Comparison of ENCODE assay signal across 6 cellular contexts in the genomic region with DNA sequence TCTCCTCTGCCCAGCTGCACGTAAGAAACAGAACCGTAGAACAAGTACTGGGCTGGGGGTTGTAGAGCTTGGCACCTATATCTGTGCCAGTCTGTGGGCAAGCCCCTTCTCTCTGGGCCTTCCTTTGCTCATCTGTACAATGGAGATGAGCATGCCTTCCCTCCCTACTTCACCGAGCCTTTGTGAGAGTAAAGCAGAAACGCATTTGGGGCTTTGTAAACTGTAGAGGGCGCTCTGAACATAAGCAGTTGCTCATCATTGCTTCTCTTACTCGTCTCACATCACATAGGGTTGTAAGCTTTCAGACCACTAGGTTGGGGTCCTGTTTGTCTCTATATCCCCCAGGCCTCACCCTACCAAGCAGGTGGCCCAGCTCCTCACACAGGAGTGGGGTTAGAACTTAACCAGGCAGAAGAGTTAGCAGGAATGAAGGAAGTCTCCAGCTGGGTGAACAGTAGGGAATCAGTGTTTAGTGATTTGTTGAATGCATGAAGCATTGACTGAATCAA. TPM values are rescaled to one million over a fixed set of nuclear protein-coding genes. Genes with fewer than 3 reads are reported as not detected.
DNase-seq lines count a peak whose midpoint lies in the region; ATAC-seq and TF ChIP-seq lines count a peak whose summit lies in the region.

No MANE protein-coding gene starts in this region.

- ATAC-seq in upper lobe of right lung (peak; percentile 27), GM18858 (IDR thresholded peaks at IDR 0.05; ENCODE audit: unreplicated experiment) (no peak)

- DNase-seq in 8988T (peak; percentile 89), GM19240 (ENCODE audit: insufficient read length, low spot score) (peak; percentile 35), Peyer's patch (peak in 1 of 3 donors; percentile 73), fibroblast of gingiva (ENCODE audit: low read depth) (peak; percentile 60), upper lobe of right lung (no peak)

- TF ChIP-seq POLR2A in Peyer's patch (IDR thresholded peaks at IDR 0.05): no peak

- no peaks in the 10 kb centered on the region for H3K9me3 ChIP-seq in Peyer's patch
- no peaks in the 10 kb centered on the region for H3K9me3 ChIP-seq in upper lobe of right lung

- intact Hi-C loops in upper lobe of right lung (cut with DNase I): loop anchor here (10.0 kb wide), 1 partner anchor 50 kb away; a partner anchor contains a TSS

- H3K4me3 ChIP-seq in Peyer's patch (no peak overlapping the region), upper lobe of right lung (no peak overlapping the region)

- H3K27me3 ChIP-seq in Peyer's patch (no peaks in the 10 kb centered on the region), upper lobe of right lung (peaks cover 27% of the 10 kb centered on the region)

- TF ChIP-seq CTCF in Peyer's patch (IDR thresholded peaks at IDR 0.05) (peak; percentile 2 to 69 (median 57)), upper lobe of right lung (IDR thresholded peaks at IDR 0.05) (peak; percentile 58)

- H3K27ac ChIP-seq in Peyer's patch: no peak overlapping the region
- H3K27ac ChIP-seq in upper lobe of right lung: no peak overlapping the region

- peaks cover 0 to 13% (median 0%) of the 10 kb centered on the region in 3 donors for H3K36me3 ChIP-seq in Peyer's patch
- H3K36me3 ChIP-seq in upper lobe of right lung: no peaks in the 10 kb centered on the region

- H3K4me1 ChIP-seq in Peyer's patch: peaks cover 8 to 43% (median 10%) of the 10 kb centered on the region in 4 donors
- H3K4me1 ChIP-seq in upper lobe of right lung: peaks cover 15% of the 10 kb centered on the region

RNA-seq across cellular contexts. Expression of a gene that starts 15.1 kb away (rescaled TPM):
- total RNA-seq in Peyer's patch: 1 to 10 TPM in 2 of 4 donors, under 1 TPM in 2; 0.53 to 2.5 (median 1.0) TPM
- 21.5 TPM for total RNA-seq in upper lobe of right lung

RNA-seq across cellular contexts. Expression of a gene that starts 19.8 kb away (rescaled TPM):
- 100 to 1,000 TPM in 3 of 4 donors, 10 to 100 TPM in 1; 23.1 to 283 (median 164) TPM for total RNA-seq in Peyer's patch
- 30.2 TPM for total RNA-seq in upper lobe of right lung

RNA-seq across cellular contexts. Expression of a gene that starts 35.6 kb away (rescaled TPM):
- total RNA-seq in Peyer's patch (10 to 100 TPM; 18.0 to 40.4 (median 32.9) TPM), upper lobe of right lung (103 TPM)

RNA-seq across cellular contexts. Expression of a gene that starts 50.9 kb away (rescaled TPM):
- 1 to 10 TPM in 3 of 4 donors, not detected in 1; 2.9 to 3.5 (median 3.5) TPM for total RNA-seq in Peyer's patch
- total RNA-seq in upper lobe of right lung: 27.8 TPM

RNA-seq across cellular contexts. Expression of a gene that starts 59.0 kb away (rescaled TPM):
- total RNA-seq in Peyer's patch: 100 to 1,000 TPM in 3 of 4 donors, 10 to 100 TPM in 1; 71.0 to 285 (median 247) TPM
- 212 TPM for total RNA-seq in upper lobe of right lung
